8 cellular contexts compared by ENCODE assay signal in genomic region chr6:35294308-35294945, GRCh38.
DNase-seq lines count a peak whose midpoint lies in the region; ATAC-seq and TF ChIP-seq lines count a peak whose summit lies in the region.

No MANE protein-coding gene starts in this region.

- no peak overlapping the region for H3K4me3 Mint-ChIP-seq in stimulated activated effector memory CD8-positive, alpha-beta T cell treated with anti-CD3 and anti-CD28 coated beads, Interleukin-12 subunit alpha, Interleukin-12 subunit beta, amount 100 ng/mL, for 72 hours

- TF ChIP-seq CTCF in astrocyte of the cerebellum (IDR thresholded peaks at IDR 0.05; ENCODE audit: low read depth, low read length, missing control alignments), result peak; percentile 86

- no peak overlapping the region for H3K4me3 ChIP-seq in astrocyte of the cerebellum (ENCODE audit: low read depth, low read length)

- H3K9me3 Mint-ChIP-seq in stimulated activated effector memory CD8-positive, alpha-beta T cell treated with anti-CD3 and anti-CD28 coated beads, Interleukin-12 subunit alpha, Interleukin-12 subunit beta, amount 100 ng/mL, for 72 hours, result no peaks in the 10 kb centered on the region

- DNase-seq in COLO829 (ENCODE audit: low spot score) (peak; percentile 80), HPDE6-E6E7 (ENCODE audit: extremely low spot score) (peak; percentile 67), RPMI8226 (peak; percentile 57), astrocyte of the cerebellum (ENCODE audit: low read depth) (peak; percentile 8), iPS-NIHi7 (ENCODE audit: extremely low spot score) (peak; percentile 90)
- no peak for DNase-seq in stimulated activated effector memory CD8-positive, alpha-beta T cell treated with anti-CD3 and anti-CD28 coated beads, Interleukin-12 subunit alpha, Interleukin-12 subunit beta, amount 100 ng/mL, for 72 hours (ENCODE audit: low spot score in 2 of 2)

- H3K27ac Mint-ChIP-seq in stimulated activated effector memory CD8-positive, alpha-beta T cell treated with anti-CD3 and anti-CD28 coated beads, Interleukin-12 subunit alpha, Interleukin-12 subunit beta, amount 100 ng/mL, for 72 hours, result peak overlapping the region; percentile 53

- H3K4me1 Mint-ChIP-seq in stimulated activated effector memory CD8-positive, alpha-beta T cell treated with anti-CD3 and anti-CD28 coated beads, Interleukin-12 subunit alpha, Interleukin-12 subunit beta, amount 100 ng/mL, for 72 hours, result peaks cover 20% of the 10 kb centered on the region

- no peak for ATAC-seq in stimulated activated effector memory CD8-positive, alpha-beta T cell treated with anti-CD3 and anti-CD28 coated beads, Interleukin-12 subunit alpha, Interleukin-12 subunit beta, amount 100 ng/mL, for 72 hours
- ATAC-seq in GM18873 (IDR thresholded peaks at IDR 0.05; ENCODE audit: low FRiP score, unreplicated experiment) (no peak), GM19455 (IDR thresholded peaks at IDR 0.05; ENCODE audit: unreplicated experiment) (no peak)

- in situ Hi-C loops in astrocyte of the cerebellum (cut with HindIII; ENCODE audit: low sequenced_read_pairs), result no loop called here

- H3K36me3 Mint-ChIP-seq in stimulated activated effector memory CD8-positive, alpha-beta T cell treated with anti-CD3 and anti-CD28 coated beads, Interleukin-12 subunit alpha, Interleukin-12 subunit beta, amount 100 ng/mL, for 72 hours, result peaks cover 55% of the 10 kb centered on the region

Comparison
In these comparisons a context has a peak if more than half of its experiments do, and no peak if none do; other contexts are left out.
1. DNase-seq: peak in COLO829 (single experiment), HPDE6-E6E7 (single experiment), RPMI8226 (single experiment), astrocyte of the cerebellum (single experiment) and iPS-NIHi7 (single experiment); none in stimulated activated effector memory CD8-positive, alpha-beta T cell treated with anti-CD3 and anti-CD28 coated beads, Interleukin-12 subunit alpha, Interleukin-12 subunit beta, amount 100 ng/mL, for 72 hours (0 of 2).